ENCODE assay signal across 18 cellular contexts in the genomic region with DNA sequence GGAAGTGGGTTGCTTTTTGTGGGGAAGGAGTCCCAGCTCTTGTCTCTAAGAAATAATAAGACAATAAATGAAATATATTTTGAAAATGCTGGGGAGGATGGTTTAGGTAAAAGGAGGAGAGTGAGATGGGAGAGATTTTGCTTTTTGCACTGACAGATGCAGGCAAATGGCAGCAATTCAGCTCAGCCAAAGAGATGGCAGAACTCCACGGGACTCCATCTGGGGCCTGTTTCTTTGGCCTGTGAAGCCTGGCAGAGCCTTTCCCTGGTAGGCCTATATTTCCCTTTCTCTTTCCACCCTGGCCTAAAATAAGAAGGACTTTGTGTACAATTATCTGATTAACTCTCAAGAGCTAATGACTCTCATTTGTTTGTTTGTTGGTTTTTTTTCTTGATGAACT.
"Had no signal": no experiment of that assay in that cellular context is flagged by ENCODE, and none has a peak within 500 bp of the region (broad histone marks: within the 10 kb centered on the region; RNA-seq: fewer than 3 reads in every experiment).

No MANE protein-coding gene starts in this region.

- H3K4me2 ChIP-seq: hepatocyte had no signal

- H3K9me3 ChIP-seq: sigmoid colon, stomach, testis had no signal

- H3K27me3 Mint-ChIP-seq: activated CD4-positive, alpha-beta T cell treated with anti-CD3 and anti-CD28 coated beads, Interleukin-2, amount 10 ng/mL, durations not matched to agents 7 days and 5 days; activated naive CD4-positive, alpha-beta T cell treated with anti-CD3 and anti-CD28 coated beads, Interleukin-2, amount 50 U/mL, for 24 hours; type B pancreatic cell had no signal

- H3K4me3 ChIP-seq: dorsolateral prefrontal cortex, hepatocyte, sigmoid colon, stomach, testis had no signal

- H3K4me1 ChIP-seq: sigmoid colon, stomach, testis had no signal

- H3K27me3 ChIP-seq: dorsolateral prefrontal cortex, hepatocyte, sigmoid colon, stomach, testis had no signal

- DNase-seq: activated CD4-positive, alpha-beta T cell treated with anti-CD3 and anti-CD28 coated beads, Interleukin-2, amount 10 ng/mL, durations not matched to agents 7 days and 5 days; activated CD8-positive, alpha-beta T cell treated with anti-CD3 and anti-CD28 coated beads, Interleukin-2, amount 10 ng/mL, durations not matched to agents 7 days and 5 days; activated effector memory CD4-positive, alpha-beta T cell treated with anti-CD3 and anti-CD28 coated beads, Interleukin-2, amount 50 U/mL, for 16 hours; activated T-cell treated with anti-CD3 and anti-CD28 coated beads, Interleukin-2, amount 50 U/mL, for 48 hours; foreskin fibroblast; left colon; midbrain; sigmoid colon; stimulated activated CD4-positive, alpha-beta T cell treated with anti-CD3 and anti-CD28 coated beads, Interleukin-4, amount 100 ng/mL, for 24 hours; stomach; testis had no signal

- H3K9me3 Mint-ChIP-seq: type B pancreatic cell had no signal

- H3K27ac ChIP-seq: hepatocyte, sigmoid colon, stomach, testis had no signal

- H3K36me3 Mint-ChIP-seq: activated naive CD4-positive, alpha-beta T cell treated with anti-CD3 and anti-CD28 coated beads, Interleukin-2, amount 50 U/mL, for 24 hours; stimulated activated effector memory CD8-positive, alpha-beta T cell treated with anti-CD3 and anti-CD28 coated beads, Interleukin-12 subunit alpha, Interleukin-12 subunit beta, amount 100 ng/mL, for 72 hours; type B pancreatic cell had no signal

- H3K36me3 ChIP-seq: sigmoid colon, stomach had no signal

- H3K27ac Mint-ChIP-seq: activated CD4-positive, alpha-beta T cell treated with anti-CD3 and anti-CD28 coated beads, Interleukin-2, amount 10 ng/mL, durations not matched to agents 7 days and 5 days; activated CD8-positive, alpha-beta T cell treated with anti-CD3 and anti-CD28 coated beads, Interleukin-2, amount 10 ng/mL, durations not matched to agents 7 days and 5 days; activated naive CD4-positive, alpha-beta T cell treated with anti-CD3 and anti-CD28 coated beads, Interleukin-2, amount 50 U/mL, for 24 hours; stimulated activated effector memory CD8-positive, alpha-beta T cell treated with anti-CD3 and anti-CD28 coated beads, Interleukin-12 subunit alpha, Interleukin-12 subunit beta, amount 100 ng/mL, for 72 hours; T-helper 1 cell treated with Interleukin-12 subunit alpha and Interleukin-12 subunit beta and Interleukin-4 antibody, amounts not matched to agents 30 μg/mL and 1 μg/mL, for 36 hours; type B pancreatic cell had no signal

- H2AFZ ChIP-seq: hepatocyte had no signal

- H3K4me1 Mint-ChIP-seq: activated CD4-positive, alpha-beta T cell treated with anti-CD3 and anti-CD28 coated beads, Interleukin-2, amount 10 ng/mL, durations not matched to agents 7 days and 5 days; activated naive CD4-positive, alpha-beta T cell treated with anti-CD3 and anti-CD28 coated beads, Interleukin-2, amount 50 U/mL, for 24 hours; stimulated activated effector memory CD8-positive, alpha-beta T cell treated with anti-CD3 and anti-CD28 coated beads, Interleukin-12 subunit alpha, Interleukin-12 subunit beta, amount 100 ng/mL, for 72 hours had no signal

- ATAC-seq: activated CD4-positive, CD25-positive, alpha-beta regulatory T cell treated with anti-CD3 and anti-CD28 coated beads, Interleukin-2, amount 50 U/mL, for 24 hours; activated CD8-positive, alpha-beta T cell treated with anti-CD3 and anti-CD28 coated beads, Interleukin-2, amount 10 ng/mL, durations not matched to agents 7 days and 5 days; left colon; stimulated activated effector memory CD8-positive, alpha-beta T cell treated with anti-CD3 and anti-CD28 coated beads, Interleukin-12 subunit alpha, Interleukin-12 subunit beta, amount 100 ng/mL, for 72 hours had no signal

- H3K4me3 Mint-ChIP-seq: activated CD4-positive, alpha-beta T cell treated with anti-CD3 and anti-CD28 coated beads, Interleukin-2, amount 10 ng/mL, durations not matched to agents 7 days and 5 days; activated CD8-positive, alpha-beta T cell treated with anti-CD3 and anti-CD28 coated beads, Interleukin-2, amount 10 ng/mL, durations not matched to agents 7 days and 5 days; activated naive CD4-positive, alpha-beta T cell treated with anti-CD3 and anti-CD28 coated beads, Interleukin-2, amount 50 U/mL, for 24 hours; stimulated activated effector memory CD8-positive, alpha-beta T cell treated with anti-CD3 and anti-CD28 coated beads, Interleukin-12 subunit alpha, Interleukin-12 subunit beta, amount 100 ng/mL, for 72 hours; T-helper 1 cell treated with Interleukin-12 subunit alpha and Interleukin-12 subunit beta and Interleukin-4 antibody, amounts not matched to agents 30 μg/mL and 1 μg/mL, for 36 hours; type B pancreatic cell had no signal
